8 cellular contexts compared by ENCODE assay signal in the genomic region with DNA sequence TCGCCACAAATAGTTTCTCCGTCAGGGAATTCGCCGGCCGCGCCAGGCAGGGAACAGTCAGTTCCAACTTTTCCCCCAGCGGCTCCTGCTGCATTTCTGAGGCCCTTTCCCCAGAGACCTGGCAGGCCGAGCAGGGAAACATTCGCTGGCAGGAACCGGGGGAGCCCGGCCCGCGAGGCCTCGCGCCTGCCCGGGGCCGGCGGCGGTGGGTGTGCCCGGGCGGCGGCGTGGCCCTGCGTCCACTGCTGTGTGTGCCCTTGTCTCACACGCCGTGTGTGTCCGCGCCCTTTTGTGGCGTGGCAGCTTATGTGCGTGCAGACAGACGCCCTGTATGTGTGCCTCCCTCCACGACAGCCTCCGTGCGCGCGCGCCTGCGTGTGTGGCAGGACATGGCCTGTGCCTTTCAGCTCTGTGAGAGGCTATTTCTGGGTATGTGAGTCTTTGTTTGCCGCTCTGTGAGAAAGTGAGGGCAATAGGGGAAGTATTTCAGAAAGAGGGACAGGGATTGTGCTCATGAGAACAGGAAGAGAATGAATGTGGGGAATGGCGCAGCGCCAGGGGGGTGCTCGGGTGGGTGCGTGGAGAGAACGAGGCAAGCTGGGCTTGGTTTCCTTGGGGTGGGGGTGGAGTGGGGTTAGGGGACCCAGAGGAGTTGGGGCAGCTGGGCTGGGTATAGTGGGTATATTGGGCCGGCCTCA. TPM values are rescaled to one million over a fixed set of nuclear protein-coding genes. Genes with fewer than 3 reads are reported as not detected.
DNase-seq lines count a peak whose midpoint lies in the region; ATAC-seq and TF ChIP-seq lines count a peak whose summit lies in the region.

No MANE protein-coding gene starts in this region.

- POLR2A ChIA-PET in PC-3 (lab: Charles Lee; ENCODE audit: unreplicated experiment): no interaction called here

- H3K4me1 ChIP-seq in PC-3 (ENCODE audit: insufficient read depth, low read length): peaks cover 4% of the 10 kb centered on the region
- H3K4me1 ChIP-seq in body of pancreas: peaks cover 73% of the 10 kb centered on the region
- H3K4me1 ChIP-seq in iPS DF 6.9 (ENCODE audit: control insufficient read depth, insufficient read depth, low read length): peaks cover 8% of the 10 kb centered on the region

- peak; percentile 13 to 55 (median 52) for TF ChIP-seq POLR2A in body of pancreas (IDR thresholded peaks at IDR 0.05)

- no TSS peak for BruUV-seq in PC-3 (replicated peaks; lab: Mats Ljungman, UMichigan)

- H3K4me2 ChIP-seq in PC-3 (ENCODE audit: low read length): peak overlapping the region; percentile 99

- peak overlapping the region; percentile 43; the same call in 1 of the 2 replicates for H3K9ac ChIP-seq in PC-3 (ENCODE audit: low read length)

- no peaks in the 10 kb centered on the region for H4K20me1 ChIP-seq in PC-3 (ENCODE audit: low read length)

- peak; percentile 52 to 84 (median 72) for DNase-seq in NCI-H1417 (lab: John Stamatoyannopoulos, UW)
- DNase-seq in NCI-H1417 treated with DMSO at 0.1 percent for 48 hours (lab: John Stamatoyannopoulos, UW): no peak
- DNase-seq in PC-3: peak; percentile 35
- peak; percentile 56 to 63 (median 58) for DNase-seq in body of pancreas
- no peak for DNase-seq in iPS DF 6.9 (ENCODE audit: low read depth, low spot score)
- DNase-seq in retinal pigment epithelial cell (ENCODE audit: low read depth): no peak
- no peak for DNase-seq in middle frontal gyrus (ENCODE audit: extremely low spot score, low spot score)

- H3K9me2 ChIP-seq in PC-3 (replicated peaks; ENCODE audit: low read length): no peaks in the 10 kb centered on the region

- H3K27me3 ChIP-seq in PC-3 (ENCODE audit: low read length): no peaks in the 10 kb centered on the region
- H3K27me3 ChIP-seq in body of pancreas: no peaks in the 10 kb centered on the region
- H3K27me3 ChIP-seq in iPS DF 6.9 (ENCODE audit: control insufficient read depth, insufficient read depth, low read length): peaks cover 35% of the 10 kb centered on the region; the same call in 1 of the 2 replicates

- H3K9me3 ChIP-seq in PC-3 (ENCODE audit: low read length) (no peaks in the 10 kb centered on the region), body of pancreas (no peaks in the 10 kb centered on the region), iPS DF 6.9 (ENCODE audit: control insufficient read depth, insufficient read depth, low read length) (no peaks in the 10 kb centered on the region)

- no peak for TF ChIP-seq CTCF in PC-3 (conservative IDR thresholded peaks at IDR 0.05; ENCODE audit: low read depth, low read length)
- no peak for TF ChIP-seq CTCF in body of pancreas (IDR thresholded peaks at IDR 0.05)
- no peak for TF ChIP-seq CTCF in retinal pigment epithelial cell (conservative IDR thresholded peaks at IDR 0.05; ENCODE audit: low read depth, low read length)

- CTCF ChIA-PET in PC-3 (lab: Charles Lee): no interaction called here

- intact Hi-C loops in PC-3 (cut with micrococcal nuclease) (loop anchor here (5.0 kb wide), 1 partner anchor 53 kb away; no protein-coding TSS in a partner anchor), body of pancreas (cut with DNase I) (no loop called here)

- H2AFZ ChIP-seq in PC-3 (ENCODE audit: low read length): peak overlapping the region; percentile 86

- no peaks in the 10 kb centered on the region for H3F3A ChIP-seq in PC-3 (ENCODE audit: low read length, unreplicated experiment)

- H3K4me3 ChIP-seq in PC-3 (ENCODE audit: low read length) (peak overlapping the region; percentile 77), body of pancreas (no peak overlapping the region), iPS DF 6.9 (ENCODE audit: low read length) (peak overlapping the region; percentile 25; the same call in 1 of the 2 replicates), retinal pigment epithelial cell (ENCODE audit: low read length) (peak overlapping the region; percentile 29)

- no peaks in the 10 kb centered on the region for H3K79me2 ChIP-seq in PC-3 (ENCODE audit: low read length)

- H3K27ac ChIP-seq in PC-3 (ENCODE audit: low read length): no peak overlapping the region
- peak overlapping the region; percentile 83 to 93 (median 90) for H3K27ac ChIP-seq in body of pancreas
- H3K27ac ChIP-seq in iPS DF 6.9 (ENCODE audit: low read length): no peak overlapping the region

- 3 to 5% methylated on average over 21 to 45 of the region's 45 CpGs for WGBS in body of pancreas, 2 donors
- WGBS in iPS DF 6.9 (ENCODE audit: insufficient coverage, insufficient read length): no CpG with 5 or more reads among the region's 45 CpGs

- ATAC-seq in PC-3: peak; percentile 46
- ATAC-seq in body of pancreas: peak; percentile 33
- no peak for ATAC-seq in HG02588 (IDR thresholded peaks at IDR 0.05; ENCODE audit: unreplicated experiment)

- H3K36me3 ChIP-seq in PC-3 (ENCODE audit: low read depth, low read length): no peaks in the 10 kb centered on the region
- no peaks in the 10 kb centered on the region for H3K36me3 ChIP-seq in body of pancreas (replicated peaks in 1 of 2; ENCODE audit: insufficient read depth in 1 of 2, low read depth in 2 of 2)
- no peaks in the 10 kb centered on the region for H3K36me3 ChIP-seq in iPS DF 6.9 (ENCODE audit: control insufficient read depth, insufficient read depth, low read length)

RNA-seq across cellular contexts. Expression of a gene that starts 0.7 kb away (rescaled TPM):
- total RNA-seq in PC-3 (2014; rRNA removed): 8.6 and 9.1 TPM in 2 replicates
- 10 to 100 TPM; 22.3 to 37.2 TPM for total RNA-seq in body of pancreas

RNA-seq across cellular contexts. Expression of a gene that starts 16.9 kb away (rescaled TPM):
- total RNA-seq in PC-3 (2014; rRNA removed) (30.1 and 36.5 TPM in 2 replicates), body of pancreas (10 to 100 TPM; 24.4 to 52.1 TPM)

RNA-seq across cellular contexts. Expression of a gene that starts 22.2 kb away (rescaled TPM):
- total RNA-seq in PC-3 (2014; rRNA removed): 55.5 and 75.0 TPM in 2 replicates
- total RNA-seq in body of pancreas: 10 to 100 TPM; 11.9 to 13.5 TPM

RNA-seq across cellular contexts. Expression of a gene that starts 38.9 kb away (rescaled TPM):
- total RNA-seq in PC-3 (2014; rRNA removed) (not detected in 2 replicates), body of pancreas (not detected)

Comparison
In these comparisons a context has a peak if more than half of its experiments do, and no peak if none do; other contexts are left out.
1. DNase-seq: peak in NCI-H1417 (3 of 3), PC-3 (single experiment) and body of pancreas (4 of 4); none in NCI-H1417 treated with DMSO at 0.1 percent for 48 hours (single experiment), iPS DF 6.9 (single experiment), retinal pigment epithelial cell (single experiment) and middle frontal gyrus (single experiment).
2. H3K27ac ChIP-seq: peak in body of pancreas (4 of 4); none in PC-3 (single experiment) and iPS DF 6.9 (single experiment).
3. H3K4me3 ChIP-seq: peak in PC-3 (single experiment), iPS DF 6.9 (single experiment) and retinal pigment epithelial cell (single experiment); none in body of pancreas (0 of 2).